Comparison of ENCODE assay signal across 8 cellular contexts in genomic region chr17:17591408-17592265, GRCh38. TPM values are rescaled to one million over a fixed set of nuclear protein-coding genes. Genes with fewer than 3 reads are reported as not detected.
A peak's percentile ranks its signal among the peaks of the same experiment; 100 is the strongest.
DNase-seq lines count a peak whose midpoint lies in the region; TF ChIP-seq lines count a peak whose summit lies in the region.

Gene PEMT (minus strand): TSS chr17:17591708. CDS start chr17:17591626, 82 bp downstream.

- peak within 1 kb of the TSS; percentile 92 to 96 (median 96) for H3K27ac Mint-ChIP-seq in nephron
- H3K27ac Mint-ChIP-seq in stimulated activated naive CD8-positive, alpha-beta T cell treated with anti-CD3 and anti-CD28 coated beads, Interleukin-15, Interleukin-2, amounts not matched to agents 100 ng/mL and 50 ng/mL, for 24 hours = peak within 1 kb of the TSS; percentile 95

- H3K36me3 Mint-ChIP-seq in nephron (ENCODE audit: low read depth) = no peaks in the 10 kb centered on the region
- no peaks in the 10 kb centered on the region for H3K36me3 Mint-ChIP-seq in stimulated activated naive CD8-positive, alpha-beta T cell treated with anti-CD3 and anti-CD28 coated beads, Interleukin-15, Interleukin-2, amounts not matched to agents 100 ng/mL and 50 ng/mL, for 24 hours (ENCODE audit: low read depth)

- H3K27me3 Mint-ChIP-seq in nephron (ENCODE audit: low read depth) = no peaks in the 10 kb centered on the region
- H3K27me3 Mint-ChIP-seq in stimulated activated naive CD8-positive, alpha-beta T cell treated with anti-CD3 and anti-CD28 coated beads, Interleukin-15, Interleukin-2, amounts not matched to agents 100 ng/mL and 50 ng/mL, for 24 hours = no peaks in the 10 kb centered on the region

- no peaks in the 10 kb centered on the region for H3K27me3 ChIP-seq in H7 (ENCODE audit: control insufficient read depth, insufficient read depth, low read length)

- H3K4me3 ChIP-seq in H7 (ENCODE audit: insufficient read depth, low read depth, low read length) (peak within 1 kb of the TSS; percentile 81), fibroblast of the aortic adventitia (ENCODE audit: low read depth, low read length) (peak within 1 kb of the TSS; percentile 84)

- H3K9me3 Mint-ChIP-seq in nephron = no peaks in the 10 kb centered on the region
- H3K9me3 Mint-ChIP-seq in stimulated activated naive CD8-positive, alpha-beta T cell treated with anti-CD3 and anti-CD28 coated beads, Interleukin-15, Interleukin-2, amounts not matched to agents 100 ng/mL and 50 ng/mL, for 24 hours = no peaks in the 10 kb centered on the region

- H3K36me3 ChIP-seq in H7 (replicated peaks; ENCODE audit: control insufficient read depth, insufficient read depth, low read length) = no peaks in the 10 kb centered on the region

- peaks cover 20% of the 10 kb centered on the region for H3K4me1 Mint-ChIP-seq in nephron
- peaks cover 21% of the 10 kb centered on the region for H3K4me1 Mint-ChIP-seq in stimulated activated naive CD8-positive, alpha-beta T cell treated with anti-CD3 and anti-CD28 coated beads, Interleukin-15, Interleukin-2, amounts not matched to agents 100 ng/mL and 50 ng/mL, for 24 hours (ENCODE audit: low read depth)

- peak within 1 kb of the TSS; percentile 90 to 96 (median 95) for H3K4me3 Mint-ChIP-seq in nephron
- peak within 1 kb of the TSS; percentile 96 for H3K4me3 Mint-ChIP-seq in stimulated activated naive CD8-positive, alpha-beta T cell treated with anti-CD3 and anti-CD28 coated beads, Interleukin-15, Interleukin-2, amounts not matched to agents 100 ng/mL and 50 ng/mL, for 24 hours

- DNase-seq in ELF-1 (ENCODE audit: low read depth, low spot score) (peak; percentile 99), H7 (peak; percentile 97), M059J (ENCODE audit: low read depth) (peak; percentile 97), SHP77 (lab: John Stamatoyannopoulos, UW) (peak; percentile 100), fibroblast of the aortic adventitia (ENCODE audit: low read depth) (peak; percentile 99)
- DNase-seq in activated effector memory CD4-positive, alpha-beta T cell treated with Interleukin-2 at 50 U/mL for 16 hours = peak; percentile 86

- TF ChIP-seq CTCF in fibroblast of the aortic adventitia (IDR thresholded peaks at IDR 0.05; ENCODE audit: insufficient read depth, low read length) (no peak), nephron (IDR thresholded peaks at IDR 0.05; ENCODE audit: unreplicated experiment in 3 of 3) (no peak)

RNA-seq across cellular contexts. Expression of gene PEMT, which starts in this region (rescaled TPM):
- 99.1 and 126 TPM in 2 replicates for total RNA-seq in H7 (2014; rRNA removed; shearing (Covaris generic))
- 41.5 and 56.8 TPM in 2 replicates for total RNA-seq in M059J (2014; rRNA removed; shearing (Covaris generic))
- total RNA-seq in fibroblast of the aortic adventitia (ENCODE audit: low replicate concordance) = 9.0 and 28.4 TPM in 2 replicates

Comparison
In these comparisons a context has a peak if more than half of its experiments do, and no peak if none do; other contexts are left out.
1. Peak in every context shown above with its lines: DNase-seq and H3K4me3 ChIP-seq.